8 cellular contexts compared by ENCODE assay signal in genomic region chr6:47478233-47479155, GRCh38. TPM values are rescaled to one million over a fixed set of nuclear protein-coding genes. Genes with fewer than 3 reads are reported as not detected.
DNase-seq lines count a peak whose midpoint lies in the region; ATAC-seq and TF ChIP-seq lines count a peak whose summit lies in the region.

No MANE protein-coding gene starts in this region.

- no peaks in the 10 kb centered on the region for H3K9me3 ChIP-seq in body of pancreas

- TF ChIP-seq POLR2A in body of pancreas (IDR thresholded peaks at IDR 0.05), result peak in 2 of 3 donors; percentile 18 to 20

- intact Hi-C loops in body of pancreas (cut with DNase I), result no loop called here

- no peaks in the 10 kb centered on the region for H3K27me3 ChIP-seq in body of pancreas

- peak; percentile 32 for ATAC-seq in HG02678 (IDR thresholded peaks at IDR 0.05; ENCODE audit: unreplicated experiment)
- peak; percentile 26 for ATAC-seq in body of pancreas
- ATAC-seq in stimulated activated memory B cell treated with anti-CD40 and anti-IgM and Interleukin-4, amounts not matched to agents 10 μg/mL and 1 μg/mL and 100 μg/mL, for 72 hours, result no peak

- peaks cover 12% of the 10 kb centered on the region for H3K36me3 Mint-ChIP-seq in activated T-cell treated with anti-CD3 and anti-CD28 coated beads, Interleukin-2, amount 50 U/mL, for 24 hours (ENCODE audit: low read depth)
- H3K36me3 Mint-ChIP-seq in stimulated activated memory B cell treated with anti-CD40 and anti-IgM and Interleukin-4, amounts not matched to agents 10 μg/mL and 1 μg/mL and 100 μg/mL, for 72 hours, result no peaks in the 10 kb centered on the region

- no peaks in the 10 kb centered on the region for H3K27me3 Mint-ChIP-seq in activated T-cell treated with anti-CD3 and anti-CD28 coated beads, Interleukin-2, amount 50 U/mL, for 24 hours
- no peaks in the 10 kb centered on the region for H3K27me3 Mint-ChIP-seq in stimulated activated memory B cell treated with anti-CD40 and anti-IgM and Interleukin-4, amounts not matched to agents 10 μg/mL and 1 μg/mL and 100 μg/mL, for 72 hours

- peak overlapping the region; percentile 88 for H3K4me3 Mint-ChIP-seq in activated T-cell treated with anti-CD3 and anti-CD28 coated beads, Interleukin-2, amount 50 U/mL, for 24 hours
- peak overlapping the region; percentile 97 for H3K4me3 Mint-ChIP-seq in stimulated activated memory B cell treated with anti-CD40 and anti-IgM and Interleukin-4, amounts not matched to agents 10 μg/mL and 1 μg/mL and 100 μg/mL, for 72 hours

- no peaks in the 10 kb centered on the region for H3K36me3 ChIP-seq in body of pancreas (replicated peaks in 1 of 2; ENCODE audit: insufficient read depth in 1 of 2, low read depth in 2 of 2)

- peak overlapping the region; percentile 93 for H3K27ac Mint-ChIP-seq in activated T-cell treated with anti-CD3 and anti-CD28 coated beads, Interleukin-2, amount 50 U/mL, for 24 hours
- H3K27ac Mint-ChIP-seq in stimulated activated memory B cell treated with anti-CD40 and anti-IgM and Interleukin-4, amounts not matched to agents 10 μg/mL and 1 μg/mL and 100 μg/mL, for 72 hours, result peak overlapping the region; percentile 92

- H3K27ac ChIP-seq in body of pancreas, result peak overlapping the region; percentile 86 to 99 (median 98)

- peaks cover 42% of the 10 kb centered on the region for H3K4me1 Mint-ChIP-seq in activated T-cell treated with anti-CD3 and anti-CD28 coated beads, Interleukin-2, amount 50 U/mL, for 24 hours (ENCODE audit: low read depth)
- H3K4me1 Mint-ChIP-seq in stimulated activated memory B cell treated with anti-CD40 and anti-IgM and Interleukin-4, amounts not matched to agents 10 μg/mL and 1 μg/mL and 100 μg/mL, for 72 hours, result peaks cover 52% of the 10 kb centered on the region

- TF ChIP-seq CTCF in body of pancreas (IDR thresholded peaks at IDR 0.05), result no peak

- H3K4me1 ChIP-seq in body of pancreas, result peaks cover 34% of the 10 kb centered on the region

- WGBS in body of pancreas, 2 donors, result 0% methylated on average over 20 to 31 of the region's 31 CpGs

- H3K9me3 Mint-ChIP-seq in activated T-cell treated with anti-CD3 and anti-CD28 coated beads, Interleukin-2, amount 50 U/mL, for 24 hours, result no peaks in the 10 kb centered on the region
- H3K9me3 Mint-ChIP-seq in stimulated activated memory B cell treated with anti-CD40 and anti-IgM and Interleukin-4, amounts not matched to agents 10 μg/mL and 1 μg/mL and 100 μg/mL, for 72 hours, result no peaks in the 10 kb centered on the region

- no peak for DNase-seq in activated T-cell treated with anti-CD3 and anti-CD28 coated beads, Interleukin-2, amount 50 U/mL, for 24 hours
- DNase-seq in activated T-cell treated with anti-CD3 and anti-CD28 coated beads, Interleukin-2, amount 50 U/mL, for 48 hours, result no peak
- DNase-seq in NCI-H748 treated with DMSO at 0.1 percent for 48 hours (lab: John Stamatoyannopoulos, UW), result peak; percentile 57
- DNase-seq in body of pancreas, result peak in 2 of 4 donors; percentile 14 to 18
- DNase-seq in islet precursor cell, result peak; percentile 57
- DNase-seq in NCI-H128 (lab: John Stamatoyannopoulos, UW; ENCODE audit: unreplicated experiment), result no peak

- H3K4me3 ChIP-seq in body of pancreas, result peak overlapping the region; percentile 77 to 99

RNA-seq across cellular contexts. Expression of gene CD2AP, which starts 0.9 kb away (rescaled TPM):
- 10 to 100 TPM; 28.5 to 31.0 TPM for total RNA-seq in body of pancreas

Comparison
In these comparisons a context has a peak if more than half of its experiments do, and no peak if none do; other contexts are left out.
1. DNase-seq: peak in NCI-H748 treated with DMSO at 0.1 percent for 48 hours (single experiment) and islet precursor cell (single experiment); none in activated T-cell treated with anti-CD3 and anti-CD28 coated beads, Interleukin-2, amount 50 U/mL, for 24 hours (single experiment), activated T-cell treated with anti-CD3 and anti-CD28 coated beads, Interleukin-2, amount 50 U/mL, for 48 hours (0 of 2) and NCI-H128 (single experiment).